In the genomic region with DNA sequence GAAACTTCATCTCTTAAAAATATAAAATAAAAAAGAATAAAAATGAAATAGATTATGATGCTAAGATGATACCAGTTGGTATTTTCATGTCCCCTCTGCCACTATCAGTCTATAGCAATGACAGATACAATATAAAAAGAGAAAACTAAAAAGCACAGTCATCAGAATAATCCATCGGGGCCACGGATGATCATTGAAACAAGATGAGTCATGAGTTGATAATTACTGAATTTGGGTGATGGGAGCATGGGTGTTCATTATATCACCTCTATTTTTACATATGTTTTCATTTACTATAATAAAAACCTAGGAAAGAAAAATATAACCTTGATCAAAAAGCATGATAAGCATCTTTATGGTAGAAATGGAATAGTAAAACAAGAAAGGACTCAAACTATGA, we compare ENCODE assay signal across 2 cellular contexts.
A peak's percentile ranks its signal among the peaks of the same experiment; 100 is the strongest.
TF ChIP-seq lines count a peak whose summit lies in the region.

No MANE protein-coding gene starts in this region.

TF ChIP-seq in HepG2, 621 proteins besides CTCF, POLR2A, EP300 and RAD21:
- TF ChIP-seq ZNF333 (CRISPR knock-in tag; IDR thresholded peaks at IDR 0.05; ENCODE audit: borderline replicate concordance) (no peak), MAFK (conservative IDR thresholded peaks at IDR 0.05 in 1 of 2, IDR thresholded peaks at IDR 0.05 in 1 of 2; ENCODE audit: low read length in 2 of 2) (peak; percentile 44 to 61; a peak in 2 of 4 replicates), ZNF773 (CRISPR knock-in tag; IDR thresholded peaks at IDR 0.05; ENCODE audit: borderline replicate concordance) (no peak), BRF2 (CRISPR knock-in tag; IDR thresholded peaks at IDR 0.05) (no peak), MAFF (IDR thresholded peaks at IDR 0.05; ENCODE audit: low read depth, low read length) (peak; percentile 53)
- TF ChIP-seq, protein P1, sequence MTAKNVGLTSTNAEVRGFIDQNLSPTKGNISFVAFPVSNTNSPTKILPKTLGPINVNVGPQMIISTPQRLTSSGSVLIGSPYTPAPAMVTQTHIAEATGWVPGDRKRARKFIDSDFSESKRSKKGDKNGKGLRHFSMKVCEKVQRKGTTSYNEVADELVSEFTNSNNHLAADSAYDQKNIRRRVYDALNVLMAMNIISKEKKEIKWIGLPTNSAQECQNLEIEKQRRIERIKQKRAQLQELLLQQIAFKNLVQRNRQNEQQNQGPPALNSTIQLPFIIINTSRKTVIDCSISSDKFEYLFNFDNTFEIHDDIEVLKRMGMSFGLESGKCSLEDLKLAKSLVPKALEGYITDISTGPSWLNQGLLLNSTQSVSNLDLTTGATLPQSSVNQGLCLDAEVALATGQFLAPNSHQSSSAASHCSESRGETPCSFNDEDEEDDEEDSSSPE (CRISPR knock-in tag; IDR thresholded peaks at IDR 0.05): no peak
- TF ChIP-seq, protein P2, sequence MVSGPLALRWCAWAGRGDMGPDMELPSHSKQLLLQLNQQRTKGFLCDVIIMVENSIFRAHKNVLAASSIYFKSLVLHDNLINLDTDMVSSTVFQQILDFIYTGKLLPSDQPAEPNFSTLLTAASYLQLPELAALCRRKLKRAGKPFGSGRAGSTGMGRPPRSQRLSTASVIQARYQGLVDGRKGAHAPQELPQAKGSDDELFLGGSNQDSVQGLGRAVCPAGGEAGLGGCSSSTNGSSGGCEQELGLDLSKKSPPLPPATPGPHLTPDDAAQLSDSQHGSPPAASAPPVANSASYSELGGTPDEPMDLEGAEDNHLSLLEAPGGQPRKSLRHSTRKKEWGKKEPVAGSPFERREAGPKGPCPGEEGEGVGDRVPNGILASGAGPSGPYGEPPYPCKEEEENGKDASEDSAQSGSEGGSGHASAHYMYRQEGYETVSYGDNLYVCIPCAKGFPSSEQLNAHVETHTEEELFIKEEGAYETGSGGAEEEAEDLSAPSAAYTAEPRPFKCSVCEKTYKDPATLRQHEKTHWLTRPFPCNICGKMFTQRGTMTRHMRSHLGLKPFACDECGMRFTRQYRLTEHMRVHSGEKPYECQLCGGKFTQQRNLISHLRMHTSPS (CRISPR knock-in tag; IDR thresholded peaks at IDR 0.05; ENCODE audit: low read depth): no peak
- TF ChIP-seq, protein P3, sequence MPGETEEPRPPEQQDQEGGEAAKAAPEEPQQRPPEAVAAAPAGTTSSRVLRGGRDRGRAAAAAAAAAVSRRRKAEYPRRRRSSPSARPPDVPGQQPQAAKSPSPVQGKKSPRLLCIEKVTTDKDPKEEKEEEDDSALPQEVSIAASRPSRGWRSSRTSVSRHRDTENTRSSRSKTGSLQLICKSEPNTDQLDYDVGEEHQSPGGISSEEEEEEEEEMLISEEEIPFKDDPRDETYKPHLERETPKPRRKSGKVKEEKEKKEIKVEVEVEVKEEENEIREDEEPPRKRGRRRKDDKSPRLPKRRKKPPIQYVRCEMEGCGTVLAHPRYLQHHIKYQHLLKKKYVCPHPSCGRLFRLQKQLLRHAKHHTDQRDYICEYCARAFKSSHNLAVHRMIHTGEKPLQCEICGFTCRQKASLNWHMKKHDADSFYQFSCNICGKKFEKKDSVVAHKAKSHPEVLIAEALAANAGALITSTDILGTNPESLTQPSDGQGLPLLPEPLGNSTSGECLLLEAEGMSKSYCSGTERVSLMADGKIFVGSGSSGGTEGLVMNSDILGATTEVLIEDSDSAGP (CRISPR knock-in tag; IDR thresholded peaks at IDR 0.05; ENCODE audit: borderline replicate concordance): no peak

TF ChIP-seq in K562, 482 proteins besides CTCF, POLR2A, EP300 and RAD21:
- TF ChIP-seq ZBTB7A (IDR thresholded peaks at IDR 0.05; ENCODE audit: borderline replicate concordance, control insufficient read depth, low read depth, low read length) (no peak), ZZZ3 (IDR thresholded peaks at IDR 0.05) (no peak), NR4A1 (CRISPR knock-in tag; IDR thresholded peaks at IDR 0.05) (no peak), NR4A1 (tag; IDR thresholded peaks at IDR 0.05) (no peak), ZKSCAN8 (CRISPR knock-in tag; IDR thresholded peaks at IDR 0.05) (no peak), ZNF316 (IDR thresholded peaks at IDR 0.05) (peak; percentile 54), NUFIP1 (IDR thresholded peaks at IDR 0.05; ENCODE audit: partially characterized antibody) (no peak), C11orf30 (IDR thresholded peaks at IDR 0.05; ENCODE audit: low read depth) (peak; percentile 18; the same call in 1 of the 2 replicates), CBFB (CRISPR knock-in tag; IDR thresholded peaks at IDR 0.05) (no peak)
- TF ChIP-seq, protein P4, sequence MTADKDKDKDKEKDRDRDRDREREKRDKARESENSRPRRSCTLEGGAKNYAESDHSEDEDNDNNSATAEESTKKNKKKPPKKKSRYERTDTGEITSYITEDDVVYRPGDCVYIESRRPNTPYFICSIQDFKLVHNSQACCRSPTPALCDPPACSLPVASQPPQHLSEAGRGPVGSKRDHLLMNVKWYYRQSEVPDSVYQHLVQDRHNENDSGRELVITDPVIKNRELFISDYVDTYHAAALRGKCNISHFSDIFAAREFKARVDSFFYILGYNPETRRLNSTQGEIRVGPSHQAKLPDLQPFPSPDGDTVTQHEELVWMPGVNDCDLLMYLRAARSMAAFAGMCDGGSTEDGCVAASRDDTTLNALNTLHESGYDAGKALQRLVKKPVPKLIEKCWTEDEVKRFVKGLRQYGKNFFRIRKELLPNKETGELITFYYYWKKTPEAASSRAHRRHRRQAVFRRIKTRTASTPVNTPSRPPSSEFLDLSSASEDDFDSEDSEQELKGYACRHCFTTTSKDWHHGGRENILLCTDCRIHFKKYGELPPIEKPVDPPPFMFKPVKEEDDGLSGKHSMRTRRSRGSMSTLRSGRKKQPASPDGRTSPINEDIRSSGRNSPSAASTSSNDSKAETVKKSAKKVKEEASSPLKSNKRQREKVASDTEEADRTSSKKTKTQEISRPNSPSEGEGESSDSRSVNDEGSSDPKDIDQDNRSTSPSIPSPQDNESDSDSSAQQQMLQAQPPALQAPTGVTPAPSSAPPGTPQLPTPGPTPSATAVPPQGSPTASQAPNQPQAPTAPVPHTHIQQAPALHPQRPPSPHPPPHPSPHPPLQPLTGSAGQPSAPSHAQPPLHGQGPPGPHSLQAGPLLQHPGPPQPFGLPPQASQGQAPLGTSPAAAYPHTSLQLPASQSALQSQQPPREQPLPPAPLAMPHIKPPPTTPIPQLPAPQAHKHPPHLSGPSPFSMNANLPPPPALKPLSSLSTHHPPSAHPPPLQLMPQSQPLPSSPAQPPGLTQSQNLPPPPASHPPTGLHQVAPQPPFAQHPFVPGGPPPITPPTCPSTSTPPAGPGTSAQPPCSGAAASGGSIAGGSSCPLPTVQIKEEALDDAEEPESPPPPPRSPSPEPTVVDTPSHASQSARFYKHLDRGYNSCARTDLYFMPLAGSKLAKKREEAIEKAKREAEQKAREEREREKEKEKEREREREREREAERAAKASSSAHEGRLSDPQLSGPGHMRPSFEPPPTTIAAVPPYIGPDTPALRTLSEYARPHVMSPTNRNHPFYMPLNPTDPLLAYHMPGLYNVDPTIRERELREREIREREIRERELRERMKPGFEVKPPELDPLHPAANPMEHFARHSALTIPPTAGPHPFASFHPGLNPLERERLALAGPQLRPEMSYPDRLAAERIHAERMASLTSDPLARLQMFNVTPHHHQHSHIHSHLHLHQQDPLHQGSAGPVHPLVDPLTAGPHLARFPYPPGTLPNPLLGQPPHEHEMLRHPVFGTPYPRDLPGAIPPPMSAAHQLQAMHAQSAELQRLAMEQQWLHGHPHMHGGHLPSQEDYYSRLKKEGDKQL (CRISPR knock-in tag; IDR thresholded peaks at IDR 0.05; ENCODE audit: borderline replicate concordance): no peak
TF ChIP-seq in K562: peak in this region for 2.
